In the genomic region with DNA sequence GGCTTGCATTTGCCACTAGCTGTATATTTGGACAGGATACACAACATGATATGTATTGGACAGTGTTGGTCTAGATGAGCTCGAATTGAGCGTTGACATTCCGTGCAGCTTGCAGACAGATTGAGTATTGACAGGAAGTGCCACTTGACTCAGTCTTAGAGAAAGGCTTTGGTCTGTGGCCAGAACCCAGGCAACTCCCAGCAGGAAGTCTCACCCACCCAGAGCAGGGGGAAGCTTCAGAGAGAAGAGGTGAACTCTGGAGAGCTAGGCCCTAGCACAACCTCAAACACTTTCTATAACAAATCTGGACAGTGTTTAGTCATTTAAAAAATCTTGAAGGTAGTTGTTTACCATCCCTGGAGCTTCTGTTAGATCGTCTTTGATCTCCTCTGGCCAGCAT, we compare ENCODE assay signal across 8 cellular contexts.
DNase-seq lines count a peak whose midpoint lies in the region; ATAC-seq and TF ChIP-seq lines count a peak whose summit lies in the region.

No MANE protein-coding gene starts in this region.

- H3K27me3 ChIP-seq in mesenchymal stem cell (ENCODE audit: control insufficient read depth in 1 of 2, insufficient read depth in 1 of 2, low read length in 2 of 2) (no peaks in the 10 kb centered on the region), stomach (no peaks in the 10 kb centered on the region)

- H3K18ac ChIP-seq in mesenchymal stem cell (ENCODE audit: low read depth in 1 of 2, low read length in 2 of 2), result peak overlapping the region in 1 of 2 experiments; percentile 31

- H4K8ac ChIP-seq in mesenchymal stem cell (ENCODE audit: low read length), result no peak overlapping the region

- no peak overlapping the region for H3K9ac ChIP-seq in mesenchymal stem cell (ENCODE audit: low read length)

- H3K9me3 ChIP-seq in mesenchymal stem cell (ENCODE audit: control insufficient read depth, low read length) (peaks cover 7% of the 10 kb centered on the region), stomach (no peaks in the 10 kb centered on the region)

- no peak overlapping the region for H3K4me2 ChIP-seq in mesenchymal stem cell (ENCODE audit: low read length, poor library complexity, severe bottlenecking)

- H2AK5ac ChIP-seq in mesenchymal stem cell (ENCODE audit: low read length, severe bottlenecking), result no peak overlapping the region

- no peak for TF ChIP-seq EP300 in stomach (IDR thresholded peaks at IDR 0.05)

- H2BK12ac ChIP-seq in mesenchymal stem cell (ENCODE audit: low read length in 2 of 2), result peak overlapping the region in 1 of 2 experiments; percentile 43

- TF ChIP-seq POLR2A in GM18505 (IDR thresholded peaks at IDR 0.05; ENCODE audit: borderline replicate concordance, extremely low read depth, insufficient read depth, insufficient read length) (no peak), stomach (IDR thresholded peaks at IDR 0.05) (no peak)

- H2AFZ ChIP-seq in mesenchymal stem cell (ENCODE audit: low read depth, low read length), result no peak overlapping the region

- ATAC-seq in GM18505 (IDR thresholded peaks at IDR 0.05; ENCODE audit: unreplicated experiment) (peak; percentile 86), HG02588 (IDR thresholded peaks at IDR 0.05; ENCODE audit: unreplicated experiment) (peak; percentile 87)

- no peaks in the 10 kb centered on the region for H3K79me1 ChIP-seq in mesenchymal stem cell (replicated peaks; ENCODE audit: low read length, poor library complexity, severe bottlenecking)

- H3K4ac ChIP-seq in mesenchymal stem cell (ENCODE audit: low read depth in 1 of 2, low read length in 2 of 2), result no peak overlapping the region

- H2BK120ac ChIP-seq in mesenchymal stem cell (ENCODE audit: low read depth, low read length), result no peak overlapping the region

- DNase-seq in NCI-H128 (lab: John Stamatoyannopoulos, UW; ENCODE audit: unreplicated experiment) (peak; percentile 2), mesenchymal stem cell (peak; percentile 80), ureter (ENCODE audit: low spot score) (no peak), stomach (no peak), RPMI8226 (no peak)
- DNase-seq in activated CD8-positive, alpha-beta memory T cell treated with anti-CD3 and anti-CD28 coated beads, Interleukin-2, amount 50 U/mL, for 4 hours, result peak; percentile 49

- no peaks in the 10 kb centered on the region for H3K36me3 ChIP-seq in mesenchymal stem cell (ENCODE audit: control insufficient read depth in 1 of 2, insufficient read depth in 2 of 2, low read depth in 1 of 2, low read length in 2 of 2)
- no peaks in the 10 kb centered on the region for H3K36me3 ChIP-seq in stomach

- H3K27ac ChIP-seq in mesenchymal stem cell (ENCODE audit: low read length, poor library complexity, severe bottlenecking) (peak overlapping the region; percentile 64), stomach (no peak overlapping the region)

- H3K4me1 ChIP-seq in mesenchymal stem cell (ENCODE audit: control insufficient read depth, insufficient read depth, low read depth, low read length) (peaks cover 22% of the 10 kb centered on the region), stomach (peaks cover 0 to 6% (median 0%) of the 10 kb centered on the region in 4 donors)

- H2BK15ac ChIP-seq in mesenchymal stem cell (ENCODE audit: low read depth, poor library complexity, severe bottlenecking), result no peak overlapping the region

- H2BK5ac ChIP-seq in mesenchymal stem cell (ENCODE audit: low read depth, low read length, poor library complexity, severe bottlenecking), result no peak overlapping the region

- no peak overlapping the region for H3K14ac ChIP-seq in mesenchymal stem cell (ENCODE audit: low read length in 2 of 2)

- TF ChIP-seq CTCF in stomach (IDR thresholded peaks at IDR 0.05), result no peak

- H4K91ac ChIP-seq in mesenchymal stem cell (ENCODE audit: low read length), result no peak overlapping the region

- no peak overlapping the region for H3K23ac ChIP-seq in mesenchymal stem cell (ENCODE audit: low read length in 2 of 2)

- H3K4me3 ChIP-seq in mesenchymal stem cell (ENCODE audit: insufficient read depth in 1 of 2, low read depth in 1 of 2, low read length in 2 of 2) (no peak overlapping the region), stomach (no peak overlapping the region)

- intact Hi-C loops in stomach (cut with DNase I; ENCODE audit: low total_unique reads), result no loop called here

- WGBS in mesenchymal stem cell, result 3% methylated on average over 4 of the region's 4 CpGs
- 40 to 66% (median 65%) methylated on average over 4 of the region's 4 CpGs for WGBS in stomach, 5 donors

Comparison
In these comparisons a context has a peak if more than half of its experiments do, and no peak if none do; other contexts are left out.
1. DNase-seq: peak in NCI-H128 (single experiment), activated CD8-positive, alpha-beta memory T cell treated with anti-CD3 and anti-CD28 coated beads, Interleukin-2, amount 50 U/mL, for 4 hours (single experiment) and mesenchymal stem cell (single experiment); none in ureter (single experiment), stomach (single experiment) and RPMI8226 (single experiment).